Comparison of ENCODE assay signal across 1 cellular context in the genomic region with DNA sequence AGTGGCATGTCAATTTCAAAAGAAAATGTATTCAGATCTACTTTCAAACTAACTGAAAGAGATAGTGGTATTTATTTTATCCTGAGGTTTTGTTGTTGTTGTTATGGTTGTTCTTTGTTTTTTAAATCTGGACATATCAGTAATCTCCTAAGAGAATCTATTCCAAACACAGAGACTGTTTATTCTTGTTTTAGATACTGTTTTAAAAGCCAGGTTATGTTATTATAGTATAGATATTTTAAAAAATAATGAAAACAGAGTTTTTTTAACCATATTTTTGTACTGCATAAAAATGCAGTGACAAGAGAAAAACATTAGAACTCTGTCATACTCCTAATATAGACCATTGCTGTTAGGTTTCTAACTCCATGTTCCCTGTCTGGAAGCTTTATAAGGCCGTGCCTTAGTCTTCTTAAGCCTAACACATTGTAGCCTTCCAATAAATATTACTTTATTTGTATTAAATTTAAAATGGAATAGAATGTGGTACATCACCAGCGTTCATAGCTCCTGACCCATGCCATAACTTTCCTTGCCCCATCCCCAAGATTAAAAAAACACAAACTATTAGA.
TF ChIP-seq lines count a peak whose summit lies in the region.

No MANE protein-coding gene starts in this region.

TF ChIP-seq in IMR-90, 13 proteins besides CTCF, POLR2A, EP300 and RAD21 (continued from another document):
- TF ChIP-seq, protein P1, sequence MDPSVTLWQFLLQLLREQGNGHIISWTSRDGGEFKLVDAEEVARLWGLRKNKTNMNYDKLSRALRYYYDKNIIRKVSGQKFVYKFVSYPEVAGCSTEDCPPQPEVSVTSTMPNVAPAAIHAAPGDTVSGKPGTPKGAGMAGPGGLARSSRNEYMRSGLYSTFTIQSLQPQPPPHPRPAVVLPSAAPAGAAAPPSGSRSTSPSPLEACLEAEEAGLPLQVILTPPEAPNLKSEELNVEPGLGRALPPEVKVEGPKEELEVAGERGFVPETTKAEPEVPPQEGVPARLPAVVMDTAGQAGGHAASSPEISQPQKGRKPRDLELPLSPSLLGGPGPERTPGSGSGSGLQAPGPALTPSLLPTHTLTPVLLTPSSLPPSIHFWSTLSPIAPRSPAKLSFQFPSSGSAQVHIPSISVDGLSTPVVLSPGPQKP (IDR thresholded peaks at IDR 0.05; ENCODE audit: borderline replicate concordance, low read depth, low read length) = no peak
TF ChIP-seq in IMR-90: peak in this region for 0.
